ENCODE assay signal across 8 cellular contexts in genomic region chr5:138330813-138331448, GRCh38. TPM values are rescaled to one million over a fixed set of nuclear protein-coding genes. Genes with fewer than 3 reads are reported as not detected.
DNase-seq lines count a peak whose midpoint lies in the region; ATAC-seq and TF ChIP-seq lines count a peak whose summit lies in the region.

No MANE protein-coding gene starts in this region.

- WGBS in endodermal cell (ENCODE audit: insufficient coverage in 1 of 2, insufficient read length in 1 of 2), 2 experiments = 7 to 17% methylated on average over 7 to 12 of the region's 12 CpGs
- 1 to 2% (median 1%) methylated on average over 12 of the region's 12 CpGs for WGBS in ovary, 3 donors

- no peaks in the 10 kb centered on the region for H3K9me3 Mint-ChIP-seq in endodermal cell

- no peaks in the 10 kb centered on the region for H3F3A ChIP-seq in OCI-LY1 (ENCODE audit: insufficient read depth, low read length)

- peak overlapping the region; percentile 63 for H3K27ac ChIP-seq in OCI-LY1 (ENCODE audit: low read depth, low read length, poor library complexity, severe bottlenecking)
- peak overlapping the region; percentile 33 for H3K27ac ChIP-seq in endodermal cell (ENCODE audit: low read depth, low read length)
- no peak overlapping the region for H3K27ac ChIP-seq in ovary

- H3K36me3 ChIP-seq in OCI-LY1 (ENCODE audit: insufficient read depth, low read length) = peaks cover 10% of the 10 kb centered on the region; the same call in 1 of the 2 replicates
- peaks cover 6% of the 10 kb centered on the region for H3K36me3 ChIP-seq in endodermal cell (ENCODE audit: control insufficient read depth, insufficient read depth, low read length)
- H3K36me3 ChIP-seq in ovary = no peaks in the 10 kb centered on the region

- H3K9me3 ChIP-seq in OCI-LY1 (ENCODE audit: low read length) (no peaks in the 10 kb centered on the region), endodermal cell (ENCODE audit: control insufficient read depth, low read length) (no peaks in the 10 kb centered on the region), ovary (no peaks in the 10 kb centered on the region)

- DNase-seq in Daoy (ENCODE audit: low read depth) (peak; percentile 47), endodermal cell (no peak), ovary (no peak), NK-92 (lab: John Stamatoyannopoulos, UW; ENCODE audit: unreplicated experiment) (no peak), sciatic nerve (ENCODE audit: low spot score) (no peak)

- peak overlapping the region; percentile 99 for H3K27ac Mint-ChIP-seq in endodermal cell

- H3K27me3 ChIP-seq in OCI-LY1 (ENCODE audit: insufficient read depth, low read length) = no peaks in the 10 kb centered on the region
- H3K27me3 ChIP-seq in endodermal cell (ENCODE audit: control insufficient read depth, insufficient read depth, low read length, poor library complexity, severe bottlenecking) = no peaks in the 10 kb centered on the region
- no peaks in the 10 kb centered on the region for H3K27me3 ChIP-seq in ovary

- H3K79me2 ChIP-seq in OCI-LY1 (ENCODE audit: insufficient read depth, low read length) = peaks cover 8% of the 10 kb centered on the region; the same call in 1 of the 2 replicates

- 0 out of 2 replicates have a peak overlapping the region, but pooled peaks have one; percentile 15 for H2AFZ ChIP-seq in OCI-LY1 (ENCODE audit: low read length)

- peak overlapping the region; percentile 89 for H3K9ac ChIP-seq in OCI-LY1 (ENCODE audit: low read length)
- H3K9ac ChIP-seq in endodermal cell (ENCODE audit: extremely low read depth, low read length, poor library complexity, severe bottlenecking) = peak overlapping the region; percentile 59

- peak overlapping the region; percentile 84 for H3K4me3 ChIP-seq in OCI-LY1 (ENCODE audit: low read depth, low read length, poor library complexity, severe bottlenecking)
- H3K4me3 ChIP-seq in endodermal cell (ENCODE audit: low read length) = peak overlapping the region; percentile 82
- H3K4me3 ChIP-seq in ovary = peak overlapping the region; percentile 36

- H3K4me1 Mint-ChIP-seq in endodermal cell = peaks cover 15% of the 10 kb centered on the region

- TF ChIP-seq CTCF in OCI-LY1 (IDR thresholded peaks at IDR 0.05; ENCODE audit: low read length) (no peak), endodermal cell (conservative IDR thresholded peaks at IDR 0.05) (no peak), ovary (IDR thresholded peaks at IDR 0.05) (no peak)

- peak overlapping the region; percentile 97 for H3K4me2 ChIP-seq in OCI-LY1 (ENCODE audit: low read length)

- H3K4me1 ChIP-seq in OCI-LY1 (ENCODE audit: insufficient read depth, low read length, severe bottlenecking) (peaks cover 25% of the 10 kb centered on the region), endodermal cell (ENCODE audit: control insufficient read depth, insufficient read depth, low read length) (no peaks in the 10 kb centered on the region), ovary (ENCODE audit: insufficient read depth) (no peaks in the 10 kb centered on the region)

- no peaks in the 10 kb centered on the region for H4K20me1 ChIP-seq in OCI-LY1 (ENCODE audit: insufficient read depth, low read length)

- TF ChIP-seq POLR2A in ovary (IDR thresholded peaks at IDR 0.05) = no peak
- no peak for TF ChIP-seq POLR2A in GM18505 (IDR thresholded peaks at IDR 0.05; ENCODE audit: borderline replicate concordance, extremely low read depth, insufficient read depth, insufficient read length)

- intact Hi-C loops in ovary (cut with DNase I) (no loop called here), sciatic nerve (cut with DNase I) (no loop called here)

- peaks cover 3% of the 10 kb centered on the region for H3K36me3 Mint-ChIP-seq in endodermal cell (ENCODE audit: low read depth)

- H3K4me3 Mint-ChIP-seq in endodermal cell = peak overlapping the region; percentile 90

- no peaks in the 10 kb centered on the region for H3K27me3 Mint-ChIP-seq in endodermal cell (ENCODE audit: insufficient read depth)

- no peaks in the 10 kb centered on the region for H3K9me2 ChIP-seq in OCI-LY1 (ENCODE audit: low read depth, low read length)

- ATAC-seq in HG03095 (IDR thresholded peaks at IDR 0.05; ENCODE audit: unreplicated experiment) (no peak), GM18505 (IDR thresholded peaks at IDR 0.05; ENCODE audit: unreplicated experiment) (no peak), sciatic nerve (no peak)

- TF ChIP-seq EP300 in ovary (IDR thresholded peaks at IDR 0.05) = no peak

RNA-seq across cellular contexts. Expression of gene CDC25C, which starts 0.7 kb away (rescaled TPM):
- total RNA-seq in Daoy (2014; rRNA removed; shearing (Covaris generic)) = 57.4 and 60.2 TPM in 2 replicates
- total RNA-seq in endodermal cell (10 to 100 TPM; 14.8 to 30.6 TPM), ovary (under 1 TPM in 2 of 7 donors, not detected in 5; 0.13 to 0.23 TPM), sciatic nerve (not detected)
- polyA plus RNA-seq in endodermal cell (2013, experiment 1 of 2) = 34.8 TPM
- 33.9 TPM for polyA plus RNA-seq in endodermal cell (2013, experiment 2 of 2)
- under 1 TPM; 0.06 to 0.30 TPM for polyA plus RNA-seq in ovary

RNA-seq across cellular contexts. Expression of gene FAM53C, which starts 7.1 kb away (rescaled TPM):
- 19.5 and 24.1 TPM in 2 replicates for total RNA-seq in Daoy (2014; rRNA removed; shearing (Covaris generic))
- 10 to 100 TPM; 41.6 to 46.4 TPM for total RNA-seq in endodermal cell
- polyA plus RNA-seq in endodermal cell (2013, experiment 1 of 2) = 46.5 TPM
- polyA plus RNA-seq in endodermal cell (2013, experiment 2 of 2) = 41.4 TPM
- total RNA-seq in ovary = 10 to 100 TPM; 14.2 to 29.3 (median 19.9) TPM
- polyA plus RNA-seq in ovary = 10 to 100 TPM; 13.1 to 26.4 TPM
- total RNA-seq in sciatic nerve = 25.6 TPM

RNA-seq across cellular contexts. Expression of gene KDM3B, which starts 21.6 kb away (rescaled TPM):
- 34.5 and 34.9 TPM in 2 replicates for total RNA-seq in Daoy (2014; rRNA removed; shearing (Covaris generic))
- total RNA-seq in endodermal cell (100 to 1,000 TPM in 1 of 2 donors, 10 to 100 TPM in 1; 98.2 to 104 TPM), ovary (10 to 100 TPM; 42.9 to 79.0 (median 71.4) TPM), sciatic nerve (73.7 TPM)
- polyA plus RNA-seq in endodermal cell (2013, experiment 1 of 2) = 77.8 TPM
- polyA plus RNA-seq in endodermal cell (2013, experiment 2 of 2) = 77.7 TPM
- polyA plus RNA-seq in ovary = 10 to 100 TPM; 38.8 to 70.1 TPM

RNA-seq across cellular contexts. Expression of gene GFRA3, which starts 56.5 kb away (rescaled TPM):
- total RNA-seq in Daoy (2014; rRNA removed; shearing (Covaris generic)) = not detected in 2 replicates
- total RNA-seq in endodermal cell (under 1 TPM in 1 of 2 donors, not detected in 1; 0.13 TPM), ovary (under 1 TPM in 5 of 7 donors, not detected in 2; 0.18 to 0.84 (median 0.32) TPM), sciatic nerve (17.7 TPM)
- polyA plus RNA-seq in endodermal cell (2013, experiment 1 of 2) = 2.5 TPM
- polyA plus RNA-seq in endodermal cell (2013, experiment 2 of 2) = 1.9 TPM
- 1 to 10 TPM in 1 of 2 donors, under 1 TPM in 1; 0.61 to 2.5 TPM for polyA plus RNA-seq in ovary

Comparison
In these comparisons a context has a peak if more than half of its experiments do, and no peak if none do; other contexts are left out.
1. H3K27ac ChIP-seq: peak in OCI-LY1 (single experiment) and endodermal cell (single experiment); none in ovary (0 of 2).
2. RNA of gene CDC25C, which starts 0.7 kb away (total RNA-seq): 57.4 to 60.2 TPM in Daoy and 14.8 to 30.6 TPM in endodermal cell; 0.13 to 0.23 TPM in ovary and not detected in sciatic nerve (single experiment); every median in the first group is over 10 times any median in the second.
3. Peak in every context shown above with its lines, with median percentiles within 50 percentile points of each other: H3K4me3 ChIP-seq.